Comparison of ENCODE assay signal across 14 cellular contexts in the genomic region with DNA sequence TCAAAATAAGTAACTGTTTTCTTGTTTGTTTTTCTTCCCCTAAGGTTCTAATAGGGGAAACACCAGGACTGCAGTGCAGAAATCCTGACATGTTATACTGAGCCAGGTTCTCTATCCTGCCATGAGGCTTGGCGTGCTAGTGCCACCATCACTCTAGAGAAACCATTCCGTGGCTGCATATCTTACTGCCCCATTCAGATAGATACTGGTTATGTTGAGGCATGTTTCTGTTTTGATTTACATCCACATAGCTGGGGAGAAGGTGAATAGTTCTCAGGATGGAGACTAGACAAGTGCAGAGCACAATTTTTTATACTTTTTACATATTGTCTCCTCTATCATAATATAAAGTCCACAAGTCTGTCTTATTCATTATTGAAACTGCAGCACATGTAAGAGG. TPM values are rescaled to one million over a fixed set of nuclear protein-coding genes. Genes with fewer than 3 reads are reported as not detected.
DNase-seq lines count a peak whose midpoint lies in the region; ATAC-seq lines count a peak whose summit lies in the region.
"Had no signal": no experiment of that assay in that cellular context is flagged by ENCODE, and none has a peak within 500 bp of the region (broad histone marks: within the 10 kb centered on the region; RNA-seq: fewer than 3 reads in every experiment).

No MANE protein-coding gene starts in this region.

- no peaks in the 10 kb centered on the region for H3K9me3 Mint-ChIP-seq in activated T-cell treated with anti-CD3 and anti-CD28 coated beads, Interleukin-2, amount 50 U/mL, for 72 hours
- no peaks in the 10 kb centered on the region for H3K9me3 Mint-ChIP-seq in effector memory CD8-positive, alpha-beta T cell
- no peaks in the 10 kb centered on the region for H3K9me3 Mint-ChIP-seq in stimulated activated effector memory CD8-positive, alpha-beta T cell treated with anti-CD3 and anti-CD28 coated beads, Interleukin-12 subunit alpha, Interleukin-12 subunit beta, amount 100 ng/mL, for 72 hours
- H3K9me3 Mint-ChIP-seq: CD4-positive, alpha-beta memory T cell; HFFc6 had no signal

- H3K36me3 Mint-ChIP-seq in activated T-cell treated with anti-CD3 and anti-CD28 coated beads, Interleukin-2, amount 50 U/mL, for 72 hours (ENCODE audit: insufficient read depth in 2 of 2), result peaks cover 0 to 7% of the 10 kb centered on the region in 2 donors
- peaks cover 14% of the 10 kb centered on the region for H3K36me3 Mint-ChIP-seq in effector memory CD8-positive, alpha-beta T cell (ENCODE audit: insufficient read depth)
- peaks cover 70% of the 10 kb centered on the region for H3K36me3 Mint-ChIP-seq in stimulated activated effector memory CD8-positive, alpha-beta T cell treated with anti-CD3 and anti-CD28 coated beads, Interleukin-12 subunit alpha, Interleukin-12 subunit beta, amount 100 ng/mL, for 72 hours

- H3K4me1 Mint-ChIP-seq in activated T-cell treated with anti-CD3 and anti-CD28 coated beads, Interleukin-2, amount 50 U/mL, for 72 hours (ENCODE audit: low read depth), result peaks cover 5% of the 10 kb centered on the region
- peaks cover 10 to 44% of the 10 kb centered on the region in 2 donors for H3K4me1 Mint-ChIP-seq in effector memory CD8-positive, alpha-beta T cell (ENCODE audit: low read depth in 2 of 2)
- peaks cover 24% of the 10 kb centered on the region for H3K4me1 Mint-ChIP-seq in stimulated activated effector memory CD8-positive, alpha-beta T cell treated with anti-CD3 and anti-CD28 coated beads, Interleukin-12 subunit alpha, Interleukin-12 subunit beta, amount 100 ng/mL, for 72 hours

- peak overlapping the region in 1 of 2 donors; percentile 54 for H3K4me3 Mint-ChIP-seq in activated T-cell treated with anti-CD3 and anti-CD28 coated beads, Interleukin-2, amount 50 U/mL, for 72 hours
- peak overlapping the region; percentile 68 to 73 for H3K4me3 Mint-ChIP-seq in effector memory CD8-positive, alpha-beta T cell
- H3K4me3 Mint-ChIP-seq in stimulated activated effector memory CD8-positive, alpha-beta T cell treated with anti-CD3 and anti-CD28 coated beads, Interleukin-12 subunit alpha, Interleukin-12 subunit beta, amount 100 ng/mL, for 72 hours, result peak overlapping the region; percentile 61
- H3K4me3 Mint-ChIP-seq: CD4-positive, alpha-beta memory T cell; HFFc6 had no signal

- H3K27me3 Mint-ChIP-seq in activated T-cell treated with anti-CD3 and anti-CD28 coated beads, Interleukin-2, amount 50 U/mL, for 72 hours (ENCODE audit: low read depth), result no peaks in the 10 kb centered on the region
- no peaks in the 10 kb centered on the region for H3K27me3 Mint-ChIP-seq in effector memory CD8-positive, alpha-beta T cell
- H3K27me3 Mint-ChIP-seq: CD4-positive, alpha-beta memory T cell had no signal

- peak in 1 of 2 donors; percentile 59 for ATAC-seq in activated T-cell treated with anti-CD3 and anti-CD28 coated beads, Interleukin-2, amount 50 U/mL, for 72 hours (replicated peaks in 1 of 2)
- no peak for ATAC-seq in effector memory CD8-positive, alpha-beta T cell (replicated peaks)
- peak; percentile 81 for ATAC-seq in stimulated activated effector memory CD8-positive, alpha-beta T cell treated with anti-CD3 and anti-CD28 coated beads, Interleukin-12 subunit alpha, Interleukin-12 subunit beta, amount 100 ng/mL, for 72 hours
- no peak for ATAC-seq in HG02852 (IDR thresholded peaks at IDR 0.05; ENCODE audit: unreplicated experiment)
- ATAC-seq: A549 had no signal

- no peak for DNase-seq in activated T-cell treated with anti-CD3 and anti-CD28 coated beads, Interleukin-2, amount 50 U/mL, for 72 hours
- DNase-seq in activated T-cell treated with anti-CD3 and anti-CD28 coated beads for 4 hours, result no peak
- no peak for DNase-seq in effector memory CD8-positive, alpha-beta T cell
- DNase-seq in stimulated activated effector memory CD8-positive, alpha-beta T cell treated with anti-CD3 and anti-CD28 coated beads, Interleukin-12 subunit alpha, Interleukin-12 subunit beta, amount 100 ng/mL, for 72 hours (ENCODE audit: low spot score in 2 of 2), result no peak
- no peak for DNase-seq in NCI-H69 (lab: John Stamatoyannopoulos, UW)
- DNase-seq: BE2C; CD4-positive, alpha-beta memory T cell; COR-L47; DND-41; GDM1; HCEC 1CT; HFFc6 had no signal

- H3K27ac Mint-ChIP-seq in activated T-cell treated with anti-CD3 and anti-CD28 coated beads, Interleukin-2, amount 50 U/mL, for 72 hours, result peak overlapping the region; percentile 63
- peak overlapping the region; percentile 32 to 87 for H3K27ac Mint-ChIP-seq in effector memory CD8-positive, alpha-beta T cell
- peak overlapping the region; percentile 80 for H3K27ac Mint-ChIP-seq in stimulated activated effector memory CD8-positive, alpha-beta T cell treated with anti-CD3 and anti-CD28 coated beads, Interleukin-12 subunit alpha, Interleukin-12 subunit beta, amount 100 ng/mL, for 72 hours
- H3K27ac Mint-ChIP-seq: CD4-positive, alpha-beta memory T cell; HFFc6 had no signal

RNA-seq across cellular contexts. Expression of gene MAGOHB, which starts 11.5 kb away (rescaled TPM):
- total RNA-seq in activated T-cell treated with anti-CD3 and anti-CD28 coated beads, Interleukin-2, amount 50 U/mL, for 72 hours, result 10 to 100 TPM; 42.7 to 52.5 TPM
